13 cellular contexts compared by ENCODE assay signal in genomic region chr6:157840776-157841175, GRCh38. TPM values are rescaled to one million over a fixed set of nuclear protein-coding genes. Genes with fewer than 3 reads are reported as not detected.
DNase-seq lines count a peak whose midpoint lies in the region; TF ChIP-seq lines count a peak whose summit lies in the region.
"Had no signal": no experiment of that assay in that cellular context is flagged by ENCODE, and none has a peak within 500 bp of the region (broad histone marks: within the 10 kb centered on the region; RNA-seq: fewer than 3 reads in every experiment).

No MANE protein-coding gene starts in this region.

- H3K27me3 ChIP-seq in OCI-LY3 (ENCODE audit: low read depth, low read length) (peaks cover 48% of the 10 kb centered on the region), uterus (no peaks in the 10 kb centered on the region)
- H3K27me3 ChIP-seq: SJSA1 had no signal

- TF ChIP-seq CTCF in OCI-LY3 (IDR thresholded peaks at IDR 0.05; ENCODE audit: low read depth, low read length), result no peak
- TF ChIP-seq CTCF in uterus (IDR thresholded peaks at IDR 0.05), result no peak

- H3K36me3 ChIP-seq in OCI-LY3 (replicated peaks; ENCODE audit: low read depth, low read length) (no peaks in the 10 kb centered on the region), uterus (no peaks in the 10 kb centered on the region)
- H3K36me3 ChIP-seq: SJSA1, thoracic aorta had no signal

- H3K27ac ChIP-seq in OCI-LY3 (ENCODE audit: low read length), result no peak overlapping the region
- H3K27ac ChIP-seq in uterus, result no peak overlapping the region
- H3K27ac ChIP-seq: SJSA1, thoracic aorta had no signal

- H3K4me1 ChIP-seq in OCI-LY3 (ENCODE audit: low read length) (peaks cover 25% of the 10 kb centered on the region), uterus (no peaks in the 10 kb centered on the region)
- H3K4me1 ChIP-seq: SJSA1 had no signal

- no peak for TF ChIP-seq POLR2A in uterus (IDR thresholded peaks at IDR 0.05)

- no peaks in the 10 kb centered on the region for H3K79me2 ChIP-seq in OCI-LY3 (ENCODE audit: low read length)

- H3K9me3 ChIP-seq in OCI-LY3 (ENCODE audit: insufficient read depth, low read length), result no peaks in the 10 kb centered on the region
- no peaks in the 10 kb centered on the region for H3K9me3 ChIP-seq in uterus
- H3K9me3 ChIP-seq: SJSA1, thoracic aorta had no signal

- peak overlapping the region; percentile 58 for H3K4me2 ChIP-seq in OCI-LY3 (ENCODE audit: low read length)

- no peak overlapping the region for H3K9ac ChIP-seq in OCI-LY3 (ENCODE audit: low read length)

- intact Hi-C loops in uterus (cut with DNase I; ENCODE audit: low total_unique reads), result no loop called here

- H2AFZ ChIP-seq in OCI-LY3 (ENCODE audit: low read depth, low read length), result no peak overlapping the region

- DNase-seq in EH (ENCODE audit: low read depth), result peak; percentile 77
- DNase-seq in dedifferentiated amniotic fluid mesenchymal stem cell (ENCODE audit: extremely low spot score), result peak; percentile 56
- DNase-seq in myocyte (ENCODE audit: low read depth), result peak; percentile 27
- DNase-seq in activated naive CD4-positive, alpha-beta T cell (lab: John Stamatoyannopoulos, UW), result no peak
- no peak for DNase-seq in NCI-H1694 treated with DMSO at 0.1 percent for 48 hours (lab: John Stamatoyannopoulos, UW)
- no peak for DNase-seq in uterus
- DNase-seq in middle frontal gyrus (ENCODE audit: extremely low spot score, low spot score), result no peak
- DNase-seq: activated CD8-positive, alpha-beta memory T cell treated with anti-CD3 and anti-CD28 coated beads for 24 hours; naive thymus-derived CD4-positive, alpha-beta T cell; NCI-H2029 had no signal

- H3K4me3 ChIP-seq in OCI-LY3 (ENCODE audit: low read length) (peak overlapping the region; percentile 54), uterus (no peak overlapping the region)
- H3K4me3 ChIP-seq: SJSA1, thoracic aorta had no signal

- peaks cover 55% of the 10 kb centered on the region for H4K20me1 ChIP-seq in OCI-LY3 (ENCODE audit: insufficient read depth, low read length)

RNA-seq across cellular contexts. Expression of gene SNX9, which starts 17.7 kb away (rescaled TPM):
- total RNA-seq in myocyte (19.3 and 21.7 TPM in 2 replicates), uterus (10 to 100 TPM; 31.0 to 65.9 (median 50.5) TPM)
- polyA plus RNA-seq in myocyte (2012), result 18.0 TPM

Comparison
In these comparisons a context has a peak if more than half of its experiments do, and no peak if none do; other contexts are left out.
1. DNase-seq: peak in EH (single experiment), dedifferentiated amniotic fluid mesenchymal stem cell (single experiment) and myocyte (single experiment); none in activated naive CD4-positive, alpha-beta T cell (0 of 4), NCI-H1694 treated with DMSO at 0.1 percent for 48 hours (single experiment), uterus (0 of 2) and middle frontal gyrus (single experiment).